In genomic region chr3:100401674-100402036, GRCh38 we compare ENCODE assay signal across 8 cellular contexts. TPM values are rescaled to one million over a fixed set of nuclear protein-coding genes. Genes with fewer than 3 reads are reported as not detected.
DNase-seq lines count a peak whose midpoint lies in the region; ATAC-seq, FAIRE-seq and TF ChIP-seq lines count a peak whose summit lies in the region.

No MANE protein-coding gene starts in this region.

- H3K27ac ChIP-seq in keratinocyte (ENCODE audit: control insufficient read depth, insufficient read depth, low read length) = peak overlapping the region; percentile 92

- H3K4me2 ChIP-seq in keratinocyte (ENCODE audit: control insufficient read depth, extremely low read depth, insufficient read depth, low read depth, low read length) = peak overlapping the region; percentile 75

- peak overlapping the region; percentile 81 for H2AFZ ChIP-seq in keratinocyte (ENCODE audit: control insufficient read depth, low read length)

- no peaks in the 10 kb centered on the region for H3K27me3 ChIP-seq in keratinocyte (ENCODE audit: control insufficient read depth, extremely low read depth, insufficient read depth, low read length)

- peak overlapping the region; percentile 79 for H3K4me3 ChIP-seq in astrocyte of the spinal cord (ENCODE audit: low read depth, low read length)
- peak overlapping the region; percentile 73 to 83 (median 81) for H3K4me3 ChIP-seq in keratinocyte (ENCODE audit: control insufficient read depth in 2 of 3, extremely low read depth in 1 of 3, insufficient read depth in 2 of 3, low read depth in 1 of 3, low read length in 3 of 3)

- ATAC-seq in GM18909 (IDR thresholded peaks at IDR 0.05; ENCODE audit: poor library complexity, unreplicated experiment) (peak; percentile 22), HG03196 (IDR thresholded peaks at IDR 0.05; ENCODE audit: unreplicated experiment) (peak; percentile 9), SK-N-SH treated with all-trans-retinoic acid at 6 μM for 48 hours (peak; percentile 16), esophagus mucosa (no peak)

- no peaks in the 10 kb centered on the region for H3K9me1 ChIP-seq in keratinocyte (ENCODE audit: control insufficient read depth, extremely low read depth, insufficient read depth, low read length)

- dilution Hi-C loops in keratinocyte (cut with MboI; ENCODE audit: extremely low pct_ligation_motif_present, low sequenced_read_pairs) = no loop called here

- peaks cover 0 to 2% of the 10 kb centered on the region in 2 experiments for H3K36me3 ChIP-seq in keratinocyte (ENCODE audit: control insufficient read depth in 2 of 2, extremely low read depth in 1 of 2, insufficient read depth in 2 of 2, low read length in 2 of 2)

- no peaks in the 10 kb centered on the region for H3K9me3 ChIP-seq in keratinocyte (ENCODE audit: control insufficient read depth, low read depth, low read length)

- DNase-seq in Ammon's horn (ENCODE audit: low spot score) = peak; percentile 54
- DNase-seq in astrocyte of the spinal cord (ENCODE audit: low read depth, low spot score) = no peak
- no peak for DNase-seq in keratinocyte (ENCODE audit: low read depth, low spot score)
- peak; percentile 27 to 30 for DNase-seq in stimulated activated CD4-positive, alpha-beta T cell treated with anti-CD3 and anti-CD28 coated beads, Interleukin-15, amount 100 ng/mL, for 48 hours (ENCODE audit: low read depth in 2 of 2)

- H3K4me1 ChIP-seq in keratinocyte (ENCODE audit: control insufficient read depth, extremely low read depth, insufficient read depth, low read length) = peaks cover 18% of the 10 kb centered on the region

- no peak for FAIRE-seq in keratinocyte (lab: Jason Lieb, UNC)

- no peak for TF ChIP-seq CTCF in astrocyte of the spinal cord (IDR thresholded peaks at IDR 0.05; ENCODE audit: low read depth, low read length)
- no peak for TF ChIP-seq CTCF in keratinocyte (optimal IDR thresholded peaks at IDR 0.05 in 1 of 3, IDR thresholded peaks at IDR 0.05 in 1 of 3, conservative IDR thresholded peaks at IDR 0.05 in 1 of 3; ENCODE audit: extremely low read depth in 1 of 3, insufficient read depth in 2 of 3, low read length in 3 of 3)

- H3K9ac ChIP-seq in keratinocyte (ENCODE audit: control insufficient read depth, extremely low read depth, insufficient read depth, low read length) = peak overlapping the region; percentile 89

- H4K20me1 ChIP-seq in keratinocyte (ENCODE audit: control insufficient read depth, extremely low read depth, insufficient read depth, low read length) = peaks cover 4% of the 10 kb centered on the region

- in situ Hi-C loops in astrocyte of the spinal cord (cut with HindIII; ENCODE audit: low sequenced_read_pairs) = no loop called here

- peaks cover 42% of the 10 kb centered on the region for H3K79me2 ChIP-seq in keratinocyte (ENCODE audit: control insufficient read depth, insufficient read depth, low read length)

TF ChIP-seq in SK-N-SH treated with all-trans-retinoic acid at 6 μM for 48 hours, 23 proteins besides CTCF, POLR2A, EP300 and RAD21 (continues in another document):
- no peak for TF ChIP-seq CREB5 (CRISPR knock-in tag; IDR thresholded peaks at IDR 0.05; ENCODE audit: low read depth)
- TF ChIP-seq POU6F1 (CRISPR knock-in tag; IDR thresholded peaks at IDR 0.05; ENCODE audit: borderline replicate concordance, low read depth) = no peak
- no peak for TF ChIP-seq ZNF8 (CRISPR knock-in tag; IDR thresholded peaks at IDR 0.05)
- no peak for TF ChIP-seq OSR1 (CRISPR knock-in tag; IDR thresholded peaks at IDR 0.05)
- TF ChIP-seq TSHZ2 (CRISPR knock-in tag; IDR thresholded peaks at IDR 0.05) = no peak
- TF ChIP-seq RARB (CRISPR knock-in tag; IDR thresholded peaks at IDR 0.05) = no peak
- TF ChIP-seq GLIS3 (CRISPR knock-in tag; IDR thresholded peaks at IDR 0.05) = no peak
- TF ChIP-seq PPARA (CRISPR knock-in tag; IDR thresholded peaks at IDR 0.05; ENCODE audit: borderline replicate concordance) = no peak
- TF ChIP-seq PATZ1 (CRISPR knock-in tag; IDR thresholded peaks at IDR 0.05; ENCODE audit: borderline replicate concordance) = no peak
- TF ChIP-seq CSDC2 (CRISPR knock-in tag; IDR thresholded peaks at IDR 0.05) = no peak
- TF ChIP-seq ZFP30 (CRISPR knock-in tag; IDR thresholded peaks at IDR 0.05) = no peak
- no peak for TF ChIP-seq ZC3H10 (CRISPR knock-in tag; IDR thresholded peaks at IDR 0.05)

RNA-seq across cellular contexts. Expression of gene LNP1, which starts 0.3 kb away (rescaled TPM):
- 0.19 to 0.95 TPM (median 0.64 TPM) in 3 replicates for polyA plus RNA-seq in keratinocyte
- polyA plus RNA-seq in keratinocyte (2011; ENCODE audit: low read depth) = 0.20 TPM
- polyA plus RNA-seq in keratinocyte (2011; cell fraction: cytosol; rRNA removed) = 0.45 and 0.62 TPM in 2 replicates
- 0.36 and 0.56 TPM in 2 replicates for polyA plus RNA-seq in keratinocyte (2011; cell fraction: nucleus; rRNA removed)
- 0.51 and 1.0 TPM in 2 replicates for polyA plus RNA-seq in keratinocyte (2012; ENCODE audit: low replicate concordance)
- polyA minus RNA-seq in keratinocyte = 0.23 to 0.90 TPM (median 0.53 TPM) in 3 replicates
- not detected for polyA minus RNA-seq in keratinocyte (2011; cell fraction: cytosol; rRNA and poly(A)+ RNA removed)
- polyA minus RNA-seq in keratinocyte (2011; cell fraction: nucleus; rRNA and poly(A)+ RNA removed) = 0.31 TPM in 1 of 2 replicates, not detected in the other
- total RNA-seq in esophagus mucosa = 0.64 TPM

RNA-seq across cellular contexts. Expression of gene TOMM70, which starts 0.8 kb away (rescaled TPM):
- 26.2 to 40.8 TPM (median 26.2 TPM) in 3 replicates for polyA plus RNA-seq in keratinocyte
- 22.5 TPM for polyA plus RNA-seq in keratinocyte (2011; ENCODE audit: low read depth)
- polyA plus RNA-seq in keratinocyte (2011; cell fraction: cytosol; rRNA removed) = 20.0 and 40.9 TPM in 2 replicates
- 23.8 and 33.7 TPM in 2 replicates for polyA plus RNA-seq in keratinocyte (2011; cell fraction: nucleus; rRNA removed)
- 24.4 and 30.9 TPM in 2 replicates for polyA plus RNA-seq in keratinocyte (2012; ENCODE audit: low replicate concordance)
- polyA minus RNA-seq in keratinocyte = 6.8 to 37.2 TPM (median 19.4 TPM) in 3 replicates
- 32.2 TPM for polyA minus RNA-seq in keratinocyte (2011; cell fraction: cytosol; rRNA and poly(A)+ RNA removed)
- polyA minus RNA-seq in keratinocyte (2011; cell fraction: nucleus; rRNA and poly(A)+ RNA removed) = 19.0 and 33.6 TPM in 2 replicates
- 33.0 TPM for total RNA-seq in esophagus mucosa

Comparison
In these comparisons a context has a peak if more than half of its experiments do, and no peak if none do; other contexts are left out.
1. DNase-seq: peak in Ammon's horn (single experiment) and stimulated activated CD4-positive, alpha-beta T cell treated with anti-CD3 and anti-CD28 coated beads, Interleukin-15, amount 100 ng/mL, for 48 hours (2 of 2); none in astrocyte of the spinal cord (single experiment) and keratinocyte (single experiment).